ENCODE assay signal across 37 cellular contexts in genomic region chr3:12775226-12775625, GRCh38. TPM values are rescaled to one million over a fixed set of nuclear protein-coding genes. Genes with fewer than 3 reads are reported as not detected.
"Had no signal": no experiment of that assay in that cellular context is flagged by ENCODE, and none has a peak within 500 bp of the region (broad histone marks: within the 10 kb centered on the region; RNA-seq: fewer than 3 reads in every experiment).

No MANE protein-coding gene starts in this region.

- H3K36me3 ChIP-seq: MG63 had no signal

- DNase-seq: Karpas-422, Kasumi-1, MG63, MM.1S, MV-4-11, NCI-H1048, NCI-H1092, NCI-H1092 treated with DMSO at 0.1 percent for 48 hours, NCI-H1105, NCI-H1105 treated with DMSO at 0.1 percent for 48 hours, NCI-H1417, NCI-H1417 treated with DMSO at 0.1 percent for 48 hours, NCI-H1436, NCI-H1436 treated with DMSO at 0.1 percent for 48 hours, NCI-H146, NCI-H1694, NCI-H1694 treated with DMSO at 0.1 percent for 48 hours, NCI-H187, NCI-H187 treated with DMSO at 0.1 percent for 48 hours, NCI-H1930, NCI-H2029, NCI-H2029 treated with DMSO at 0.1 percent for 48 hours, NCI-H2081, NCI-H2081 treated with DMSO at 0.1 percent for 48 hours, NCI-H2107, NCI-H2171, NCI-H2171 treated with DMSO at 0.1 percent for 48 hours, NCI-H2227 treated with DMSO at 0.1 percent for 48 hours, NCI-H226, NCI-H345, NCI-H446, NCI-H446 treated with DMSO at 0.1 percent for 48 hours, NCI-H510A, NCI-H510A treated with DMSO at 0.1 percent for 48 hours, NCI-H524 had no signal

- H3K9me3 ChIP-seq: MG63 had no signal

- H3K27me3 ChIP-seq: MG63 had no signal

- H3K4me3 ChIP-seq: MG63 had no signal

RNA-seq across cellular contexts. Expression of gene TMEM40, which starts 16.2 kb away (rescaled TPM):
- total RNA-seq: LHCN-M2 had no signal

RNA-seq across cellular contexts. Expression of gene CAND2, which starts 21.3 kb away (rescaled TPM):
- total RNA-seq: MCF 10A had no signal
